1 cellular context compared by ENCODE assay signal in the genomic region with DNA sequence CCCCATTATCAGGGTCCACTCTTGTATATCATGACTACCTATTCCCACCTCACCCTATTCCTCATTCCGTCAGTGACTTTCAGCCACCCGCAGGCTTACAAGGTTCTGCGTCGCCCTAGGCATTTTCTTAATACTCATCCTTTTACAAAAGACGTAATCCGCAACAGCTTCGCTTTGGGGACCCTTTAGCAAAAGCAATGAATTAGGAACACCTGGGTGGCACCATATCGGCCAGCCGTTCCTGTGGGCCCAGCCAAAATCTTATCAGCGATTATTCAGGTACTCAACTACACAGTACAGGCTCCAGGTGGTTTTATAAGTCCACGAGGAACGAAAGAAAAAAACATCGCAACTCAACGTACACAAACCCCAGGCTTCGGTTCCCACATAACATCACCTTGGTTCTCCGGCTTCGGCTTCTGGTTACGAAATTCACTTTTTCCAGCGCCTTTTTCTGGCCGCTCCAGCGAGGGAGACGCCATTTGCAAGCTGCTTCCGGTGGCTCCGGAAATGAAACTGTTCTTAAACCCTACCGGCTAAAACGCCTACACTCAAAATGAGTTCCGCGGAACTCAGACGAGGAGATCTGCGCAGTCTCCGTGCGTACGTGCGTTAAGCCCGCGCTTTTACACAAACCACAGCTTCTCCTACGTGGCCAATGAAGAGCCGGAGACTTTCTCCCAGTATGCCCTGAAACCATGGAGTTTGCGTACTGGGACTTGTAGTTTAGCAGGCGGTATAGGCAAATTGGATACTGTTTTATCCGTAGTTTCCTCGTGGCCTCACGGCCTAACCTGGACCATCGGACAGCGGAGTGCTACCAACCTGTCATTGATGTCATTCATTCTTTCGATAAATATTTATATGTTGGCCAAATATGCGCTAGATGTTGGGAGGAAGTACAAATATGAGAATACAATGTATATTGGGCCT.
TF ChIP-seq lines count a peak whose summit lies in the region.

KRR1 (minus strand) TSS at position 494 of the 933 bp plus-strand sequence; CDS start at position 482, 12 bp downstream.

TF ChIP-seq in A549, 52 proteins besides CTCF, POLR2A, EP300 and RAD21 (continued from another document):
- TF ChIP-seq, protein P1, sequence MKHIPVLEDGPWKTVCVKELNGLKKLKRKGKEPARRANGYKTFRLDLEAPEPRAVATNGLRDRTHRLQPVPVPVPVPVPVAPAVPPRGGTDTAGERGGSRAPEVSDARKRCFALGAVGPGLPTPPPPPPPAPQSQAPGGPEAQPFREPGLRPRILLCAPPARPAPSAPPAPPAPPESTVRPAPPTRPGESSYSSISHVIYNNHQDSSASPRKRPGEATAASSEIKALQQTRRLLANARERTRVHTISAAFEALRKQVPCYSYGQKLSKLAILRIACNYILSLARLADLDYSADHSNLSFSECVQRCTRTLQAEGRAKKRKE (CRISPR knock-in tag; IDR thresholded peaks at IDR 0.05; ENCODE audit: low read depth) = no peak
- TF ChIP-seq USF2 (IDR thresholded peaks at IDR 0.05) (no peak), TP53 (CRISPR knock-in tag; IDR thresholded peaks at IDR 0.05) (no peak), HMGXB4 (CRISPR knock-in tag; IDR thresholded peaks at IDR 0.05; ENCODE audit: borderline replicate concordance) (no peak), EHMT2 (IDR thresholded peaks at IDR 0.05; ENCODE audit: low read depth) (no peak), MYC (IDR thresholded peaks at IDR 0.05; ENCODE audit: borderline replicate concordance, low read length) (0 out of 2 replicates have a peak, but pooled peaks have one; percentile 56), SREBF2 (IDR thresholded peaks at IDR 0.05) (no peak), RCOR1 (IDR thresholded peaks at IDR 0.05; ENCODE audit: low read depth, low read length) (no peak), NR3C1 (IDR thresholded peaks at IDR 0.05) (no peak), ESRRA (IDR thresholded peaks at IDR 0.05; ENCODE audit: borderline replicate concordance, low read length) (no peak), CHD2 (IDR thresholded peaks at IDR 0.05; ENCODE audit: low read length, partially characterized antibody) (no peak), RFX5 (IDR thresholded peaks at IDR 0.05) (peak; percentile 57; the same call in 1 of the 2 replicates), JUN (IDR thresholded peaks at IDR 0.05) (peak; percentile 91 to 93), HEYL (CRISPR knock-in tag; IDR thresholded peaks at IDR 0.05) (no peak), ZSCAN20 (CRISPR knock-in tag; IDR thresholded peaks at IDR 0.05) (no peak), CBX2 (IDR thresholded peaks at IDR 0.05; ENCODE audit: borderline replicate concordance, low read depth) (no peak), HOXB13 (CRISPR knock-in tag; IDR thresholded peaks at IDR 0.05; ENCODE audit: low read depth) (no peak), ZFP36 (IDR thresholded peaks at IDR 0.05; ENCODE audit: borderline replicate concordance, partially characterized antibody) (no peak), TFCP2L1 (CRISPR knock-in tag; IDR thresholded peaks at IDR 0.05) (no peak), ZC3H11A (IDR thresholded peaks at IDR 0.05) (0 out of 2 replicates have a peak, but pooled peaks have one; percentile 14), SMC3 (IDR thresholded peaks at IDR 0.05) (peak; percentile 43; the same call in 2 of the 3 replicates), FOXS1 (CRISPR knock-in tag; IDR thresholded peaks at IDR 0.05) (no peak), HDAC2 (IDR thresholded peaks at IDR 0.05) (peak; percentile 47; the same call in 1 of the 2 replicates), FOSL2 (IDR thresholded peaks at IDR 0.05) (no peak), FOSL2 (CRISPR knock-in tag; IDR thresholded peaks at IDR 0.05) (peak; percentile 22; the same call in 1 of the 2 replicates), RARB (CRISPR knock-in tag; IDR thresholded peaks at IDR 0.05) (no peak), EHF (CRISPR knock-in tag; IDR thresholded peaks at IDR 0.05) (no peak)
- TF ChIP-seq, protein P2, sequence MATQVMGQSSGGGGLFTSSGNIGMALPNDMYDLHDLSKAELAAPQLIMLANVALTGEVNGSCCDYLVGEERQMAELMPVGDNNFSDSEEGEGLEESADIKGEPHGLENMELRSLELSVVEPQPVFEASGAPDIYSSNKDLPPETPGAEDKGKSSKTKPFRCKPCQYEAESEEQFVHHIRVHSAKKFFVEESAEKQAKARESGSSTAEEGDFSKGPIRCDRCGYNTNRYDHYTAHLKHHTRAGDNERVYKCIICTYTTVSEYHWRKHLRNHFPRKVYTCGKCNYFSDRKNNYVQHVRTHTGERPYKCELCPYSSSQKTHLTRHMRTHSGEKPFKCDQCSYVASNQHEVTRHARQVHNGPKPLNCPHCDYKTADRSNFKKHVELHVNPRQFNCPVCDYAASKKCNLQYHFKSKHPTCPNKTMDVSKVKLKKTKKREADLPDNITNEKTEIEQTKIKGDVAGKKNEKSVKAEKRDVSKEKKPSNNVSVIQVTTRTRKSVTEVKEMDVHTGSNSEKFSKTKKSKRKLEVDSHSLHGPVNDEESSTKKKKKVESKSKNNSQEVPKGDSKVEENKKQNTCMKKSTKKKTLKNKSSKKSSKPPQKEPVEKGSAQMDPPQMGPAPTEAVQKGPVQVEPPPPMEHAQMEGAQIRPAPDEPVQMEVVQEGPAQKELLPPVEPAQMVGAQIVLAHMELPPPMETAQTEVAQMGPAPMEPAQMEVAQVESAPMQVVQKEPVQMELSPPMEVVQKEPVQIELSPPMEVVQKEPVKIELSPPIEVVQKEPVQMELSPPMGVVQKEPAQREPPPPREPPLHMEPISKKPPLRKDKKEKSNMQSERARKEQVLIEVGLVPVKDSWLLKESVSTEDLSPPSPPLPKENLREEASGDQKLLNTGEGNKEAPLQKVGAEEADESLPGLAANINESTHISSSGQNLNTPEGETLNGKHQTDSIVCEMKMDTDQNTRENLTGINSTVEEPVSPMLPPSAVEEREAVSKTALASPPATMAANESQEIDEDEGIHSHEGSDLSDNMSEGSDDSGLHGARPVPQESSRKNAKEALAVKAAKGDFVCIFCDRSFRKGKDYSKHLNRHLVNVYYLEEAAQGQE (IDR thresholded peaks at IDR 0.05) = 0 out of 2 replicates have a peak, but pooled peaks have one; percentile 34
- TF ChIP-seq, protein P3, sequence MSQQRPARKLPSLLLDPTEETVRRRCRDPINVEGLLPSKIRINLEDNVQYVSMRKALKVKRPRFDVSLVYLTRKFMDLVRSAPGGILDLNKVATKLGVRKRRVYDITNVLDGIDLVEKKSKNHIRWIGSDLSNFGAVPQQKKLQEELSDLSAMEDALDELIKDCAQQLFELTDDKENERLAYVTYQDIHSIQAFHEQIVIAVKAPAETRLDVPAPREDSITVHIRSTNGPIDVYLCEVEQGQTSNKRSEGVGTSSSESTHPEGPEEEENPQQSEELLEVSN (IDR thresholded peaks at IDR 0.05; ENCODE audit: borderline replicate concordance, low read depth) = peak; percentile 98
- TF ChIP-seq, protein P4, sequence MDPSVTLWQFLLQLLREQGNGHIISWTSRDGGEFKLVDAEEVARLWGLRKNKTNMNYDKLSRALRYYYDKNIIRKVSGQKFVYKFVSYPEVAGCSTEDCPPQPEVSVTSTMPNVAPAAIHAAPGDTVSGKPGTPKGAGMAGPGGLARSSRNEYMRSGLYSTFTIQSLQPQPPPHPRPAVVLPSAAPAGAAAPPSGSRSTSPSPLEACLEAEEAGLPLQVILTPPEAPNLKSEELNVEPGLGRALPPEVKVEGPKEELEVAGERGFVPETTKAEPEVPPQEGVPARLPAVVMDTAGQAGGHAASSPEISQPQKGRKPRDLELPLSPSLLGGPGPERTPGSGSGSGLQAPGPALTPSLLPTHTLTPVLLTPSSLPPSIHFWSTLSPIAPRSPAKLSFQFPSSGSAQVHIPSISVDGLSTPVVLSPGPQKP (IDR thresholded peaks at IDR 0.05; ENCODE audit: low read depth, low read length) = no peak
- TF ChIP-seq, protein P5, sequence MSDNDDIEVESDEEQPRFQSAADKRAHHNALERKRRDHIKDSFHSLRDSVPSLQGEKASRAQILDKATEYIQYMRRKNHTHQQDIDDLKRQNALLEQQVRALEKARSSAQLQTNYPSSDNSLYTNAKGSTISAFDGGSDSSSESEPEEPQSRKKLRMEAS (IDR thresholded peaks at IDR 0.05) = peak; percentile 97
- TF ChIP-seq, protein P6, sequence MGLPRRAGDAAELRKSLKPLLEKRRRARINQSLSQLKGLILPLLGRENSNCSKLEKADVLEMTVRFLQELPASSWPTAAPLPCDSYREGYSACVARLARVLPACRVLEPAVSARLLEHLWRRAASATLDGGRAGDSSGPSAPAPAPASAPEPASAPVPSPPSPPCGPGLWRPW (IDR thresholded peaks at IDR 0.05) = no peak
